Comparison of ENCODE assay signal across 1 cellular context in genomic region chr3:18124501-18124900, GRCh38.
TF ChIP-seq lines count a peak whose summit lies in the region.

No MANE protein-coding gene starts in this region.

TF ChIP-seq in SK-N-SH, 30 proteins besides CTCF, POLR2A, EP300 and RAD21 (continued from another document):
- TF ChIP-seq PBX3 (IDR thresholded peaks at IDR 0.05) (0 out of 2 replicates have a peak, but pooled peaks have one; percentile 10), IRF3 (IDR thresholded peaks at IDR 0.05; ENCODE audit: low read depth, low read length) (no peak), RCOR1 (IDR thresholded peaks at IDR 0.05; ENCODE audit: low read length) (no peak), CHD2 (IDR thresholded peaks at IDR 0.05; ENCODE audit: low read length, partially characterized antibody) (no peak), SMC3 (IDR thresholded peaks at IDR 0.05; ENCODE audit: low read depth, low read length) (no peak), GATA2 (CRISPR knock-in tag; IDR thresholded peaks at IDR 0.05) (no peak), MXI1 (IDR thresholded peaks at IDR 0.05; ENCODE audit: low read depth, low read length) (no peak), NFIC (IDR thresholded peaks at IDR 0.05; ENCODE audit: borderline replicate concordance) (peak; percentile 34; the same call in 1 of the 2 replicates), MAX (IDR thresholded peaks at IDR 0.05; ENCODE audit: low read depth) (peak; percentile 65), FOXM1 (IDR thresholded peaks at IDR 0.05; ENCODE audit: low read depth) (no peak), USF1 (IDR thresholded peaks at IDR 0.05; ENCODE audit: borderline replicate concordance, low read depth) (no peak; the same call in 1 of the 2 replicates), ZBTB33 (IDR thresholded peaks at IDR 0.05; ENCODE audit: borderline replicate concordance, low read depth) (no peak), TAF1 (IDR thresholded peaks at IDR 0.05; ENCODE audit: borderline replicate concordance, low read depth, low read length) (no peak)
